18 cellular contexts compared by ENCODE assay signal in the genomic region with DNA sequence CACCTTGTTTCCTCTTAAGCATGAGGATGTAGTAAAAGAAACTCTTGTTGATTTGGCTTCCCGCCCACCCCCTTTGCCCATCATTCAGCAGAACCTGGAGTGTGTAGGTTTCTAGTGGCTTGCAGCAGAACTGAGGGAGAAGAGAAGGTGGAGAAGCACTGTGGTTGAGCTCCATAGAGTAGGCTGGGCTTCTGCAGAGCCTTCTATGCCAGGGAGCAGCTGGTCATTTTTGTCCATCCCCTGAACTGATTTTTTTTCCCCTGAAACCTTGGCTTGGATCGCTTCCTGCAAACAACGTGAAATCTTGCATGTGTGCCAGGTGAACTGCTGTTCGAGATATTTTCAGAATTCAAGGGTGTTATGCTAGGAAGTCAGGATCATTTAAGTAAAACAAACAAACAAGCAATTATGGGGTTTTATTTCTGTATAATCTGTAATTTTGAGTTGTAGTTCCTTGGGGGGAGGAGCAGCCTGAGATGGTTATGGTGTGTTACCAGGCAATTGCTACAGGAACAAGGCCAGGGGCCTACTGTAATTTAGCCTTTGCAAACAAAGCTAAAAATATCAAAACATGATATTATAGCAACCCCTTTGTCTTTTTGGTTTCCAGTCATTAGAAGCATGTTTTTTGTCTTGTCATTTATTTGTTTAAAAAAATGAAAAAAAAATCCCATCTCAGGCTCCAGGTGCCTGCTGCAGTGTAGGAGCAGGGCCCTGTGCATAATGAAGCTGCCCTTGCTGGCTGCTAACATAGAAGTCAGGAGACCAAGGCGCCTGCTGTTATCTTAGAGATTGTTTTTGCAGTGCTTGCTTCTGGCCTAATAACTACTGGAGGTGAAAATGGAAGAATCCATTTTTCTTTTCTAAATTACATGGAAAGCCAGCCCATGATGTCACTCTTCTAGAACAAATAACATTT.
A peak's percentile ranks its signal among the peaks of the same experiment; 100 is the strongest.
DNase-seq lines count a peak whose midpoint lies in the region; ATAC-seq, FAIRE-seq and TF ChIP-seq lines count a peak whose summit lies in the region.
"Had no signal": no experiment of that assay in that cellular context is flagged by ENCODE, and none has a peak within 500 bp of the region (broad histone marks: within the 10 kb centered on the region; RNA-seq: fewer than 3 reads in every experiment).

No MANE protein-coding gene starts in this region.

- DNase-seq in NCI-H1436 (lab: John Stamatoyannopoulos, UW): peak; percentile 13
- no peak for DNase-seq in NCI-H1436 treated with DMSO at 0.1 percent for 48 hours (lab: John Stamatoyannopoulos, UW)
- DNase-seq in RPMI8226: peak; percentile 88
- peak; percentile 42 to 52 for DNase-seq in thyroid gland
- DNase-seq in AG08395 (ENCODE audit: low spot score): no peak
- no peak for DNase-seq in SK-N-DZ (ENCODE audit: low spot score)
- DNase-seq: 8988T; activated CD4-positive, CD25-positive, alpha-beta regulatory T cell treated with anti-CD3 and anti-CD28 coated beads, Interleukin-2, amount 50 U/mL, for 72 hours; NCI-H524 treated with DMSO at 0.1 percent for 48 hours; stimulated activated CD4-positive, alpha-beta T cell treated with anti-CD3 and anti-CD28 coated beads, Interleukin-1b, Interleukin-23, amount 100 ng/mL, for 48 hours; stimulated activated naive CD4-positive, alpha-beta T cell treated with Interleukin-2 at 50 U/mL for 16 hours had no signal

- intact Hi-C loops in thyroid gland (cut with DNase I): no loop called here

- H3K27ac ChIP-seq in thyroid gland: peak overlapping the region in 2 of 3 donors; percentile 5 to 44
- H3K27ac ChIP-seq: neural progenitor cell, SK-N-MC had no signal

- H3K36me3 ChIP-seq in thyroid gland: no peaks in the 10 kb centered on the region
- H3K36me3 ChIP-seq: HAP-1, neural progenitor cell had no signal

- H3K27me3 ChIP-seq in thyroid gland: no peaks in the 10 kb centered on the region
- H3K27me3 ChIP-seq: neural progenitor cell had no signal

- no peak for TF ChIP-seq CTCF in thyroid gland (IDR thresholded peaks at IDR 0.05)

- TF ChIP-seq POLR2A in thyroid gland (IDR thresholded peaks at IDR 0.05): no peak

- peak; percentile 98 for FAIRE-seq in islet of Langerhans (lab: Jason Lieb, UNC)
- FAIRE-seq: GM12891, keratinocyte had no signal

- 28 to 36% methylated on average over 5 of the region's 5 CpGs for WGBS in thyroid gland, 2 donors

- ATAC-seq in GM18873 (IDR thresholded peaks at IDR 0.05; ENCODE audit: low FRiP score, unreplicated experiment): no peak

- no peaks in the 10 kb centered on the region for H3K9me3 ChIP-seq in thyroid gland
- H3K9me3 ChIP-seq: HAP-1 had no signal

- peaks cover 19 to 29% of the 10 kb centered on the region in 2 donors for H3K4me1 ChIP-seq in thyroid gland
- H3K4me1 ChIP-seq: HAP-1 had no signal

- no peak overlapping the region for H3K4me3 ChIP-seq in thyroid gland (replicated peaks in 1 of 3)
- H3K4me3 ChIP-seq: HAP-1, neural progenitor cell, SK-N-MC had no signal

Comparison
In these comparisons a context has a peak if more than half of its experiments do, and no peak if none do; other contexts are left out.
1. DNase-seq: peak in NCI-H1436 (single experiment), RPMI8226 (single experiment) and thyroid gland (2 of 2); none in NCI-H1436 treated with DMSO at 0.1 percent for 48 hours (single experiment), AG08395 (single experiment) and SK-N-DZ (single experiment).